Comparison of ENCODE assay signal across 1 cellular context in genomic region chr18:47926101-47926850, GRCh38.
TF ChIP-seq lines count a peak whose summit lies in the region.

No MANE protein-coding gene starts in this region.

TF ChIP-seq in K562, 482 proteins besides CTCF, POLR2A, EP300 and RAD21 (continued from another document and continues in another):
- TF ChIP-seq, protein P1, sequence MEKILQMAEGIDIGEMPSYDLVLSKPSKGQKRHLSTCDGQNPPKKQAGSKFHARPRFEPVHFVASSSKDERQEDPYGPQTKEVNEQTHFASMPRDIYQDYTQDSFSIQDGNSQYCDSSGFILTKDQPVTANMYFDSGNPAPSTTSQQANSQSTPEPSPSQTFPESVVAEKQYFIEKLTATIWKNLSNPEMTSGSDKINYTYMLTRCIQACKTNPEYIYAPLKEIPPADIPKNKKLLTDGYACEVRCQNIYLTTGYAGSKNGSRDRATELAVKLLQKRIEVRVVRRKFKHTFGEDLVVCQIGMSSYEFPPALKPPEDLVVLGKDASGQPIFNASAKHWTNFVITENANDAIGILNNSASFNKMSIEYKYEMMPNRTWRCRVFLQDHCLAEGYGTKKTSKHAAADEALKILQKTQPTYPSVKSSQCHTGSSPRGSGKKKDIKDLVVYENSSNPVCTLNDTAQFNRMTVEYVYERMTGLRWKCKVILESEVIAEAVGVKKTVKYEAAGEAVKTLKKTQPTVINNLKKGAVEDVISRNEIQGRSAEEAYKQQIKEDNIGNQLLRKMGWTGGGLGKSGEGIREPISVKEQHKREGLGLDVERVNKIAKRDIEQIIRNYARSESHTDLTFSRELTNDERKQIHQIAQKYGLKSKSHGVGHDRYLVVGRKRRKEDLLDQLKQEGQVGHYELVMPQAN (IDR thresholded peaks at IDR 0.05; ENCODE audit: borderline replicate concordance), result no peak
- TF ChIP-seq, protein P2, sequence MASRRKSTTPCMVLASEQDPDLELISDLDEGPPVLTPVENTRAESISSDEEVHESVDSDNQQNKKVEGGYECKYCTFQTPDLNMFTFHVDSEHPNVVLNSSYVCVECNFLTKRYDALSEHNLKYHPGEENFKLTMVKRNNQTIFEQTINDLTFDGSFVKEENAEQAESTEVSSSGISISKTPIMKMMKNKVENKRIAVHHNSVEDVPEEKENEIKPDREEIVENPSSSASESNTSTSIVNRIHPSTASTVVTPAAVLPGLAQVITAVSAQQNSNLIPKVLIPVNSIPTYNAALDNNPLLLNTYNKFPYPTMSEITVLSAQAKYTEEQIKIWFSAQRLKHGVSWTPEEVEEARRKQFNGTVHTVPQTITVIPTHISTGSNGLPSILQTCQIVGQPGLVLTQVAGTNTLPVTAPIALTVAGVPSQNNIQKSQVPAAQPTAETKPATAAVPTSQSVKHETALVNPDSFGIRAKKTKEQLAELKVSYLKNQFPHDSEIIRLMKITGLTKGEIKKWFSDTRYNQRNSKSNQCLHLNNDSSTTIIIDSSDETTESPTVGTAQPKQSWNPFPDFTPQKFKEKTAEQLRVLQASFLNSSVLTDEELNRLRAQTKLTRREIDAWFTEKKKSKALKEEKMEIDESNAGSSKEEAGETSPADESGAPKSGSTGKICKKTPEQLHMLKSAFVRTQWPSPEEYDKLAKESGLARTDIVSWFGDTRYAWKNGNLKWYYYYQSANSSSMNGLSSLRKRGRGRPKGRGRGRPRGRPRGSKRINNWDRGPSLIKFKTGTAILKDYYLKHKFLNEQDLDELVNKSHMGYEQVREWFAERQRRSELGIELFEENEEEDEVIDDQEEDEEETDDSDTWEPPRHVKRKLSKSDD (conservative IDR thresholded peaks at IDR 0.05; ENCODE audit: low read length), result no peak
- no peak for TF ChIP-seq KAT8 (IDR thresholded peaks at IDR 0.05; ENCODE audit: low read depth)
- no peak for TF ChIP-seq RREB1 (CRISPR knock-in tag; IDR thresholded peaks at IDR 0.05)
- TF ChIP-seq BRF1 (IDR thresholded peaks at IDR 0.05; ENCODE audit: borderline replicate concordance, extremely low read depth, insufficient read length), result no peak
- TF ChIP-seq MGA (IDR thresholded peaks at IDR 0.05), result no peak
- TF ChIP-seq CHD7 (IDR thresholded peaks at IDR 0.05; ENCODE audit: low read depth, low read length), result no peak
- TF ChIP-seq ZNF165 (CRISPR knock-in tag; IDR thresholded peaks at IDR 0.05; ENCODE audit: borderline replicate concordance), result no peak
